22 cellular contexts compared by ENCODE assay signal in genomic region chr3:28743843-28744242, GRCh38.
A peak's percentile ranks its signal among the peaks of the same experiment; 100 is the strongest.
DNase-seq lines count a peak whose midpoint lies in the region; ATAC-seq, FAIRE-seq and TF ChIP-seq lines count a peak whose summit lies in the region.
"Had no signal": no experiment of that assay in that cellular context is flagged by ENCODE, and none has a peak within 500 bp of the region (broad histone marks: within the 10 kb centered on the region; RNA-seq: fewer than 3 reads in every experiment).

No MANE protein-coding gene starts in this region.

- H3K9ac ChIP-seq in endothelial cell of umbilical vein (replicated peaks; ENCODE audit: extremely low read depth, insufficient read depth, low read length) = no peak overlapping the region

- no TSS peak for BruUV-seq in endothelial cell of umbilical vein (replicated peaks; lab: Mats Ljungman, UMichigan)

- no peaks in the 10 kb centered on the region for H3K79me2 ChIP-seq in endothelial cell of umbilical vein (ENCODE audit: control insufficient read depth, insufficient read depth, low read length)

- TF ChIP-seq CTCF in GM12865 (IDR thresholded peaks at IDR 0.05; ENCODE audit: insufficient read depth, low read depth, low read length, missing control alignments) (no peak), endothelial cell of umbilical vein (IDR thresholded peaks at IDR 0.05; ENCODE audit: extremely low read depth in 1 of 2, insufficient read depth in 1 of 2, low read depth in 1 of 2, low read length in 2 of 2) (no peak), prostate gland (IDR thresholded peaks at IDR 0.05) (no peak), ascending aorta (IDR thresholded peaks at IDR 0.05) (no peak)

- H3K4me3 ChIP-seq in GM12865 (ENCODE audit: low read depth, low read length) (no peak overlapping the region), endothelial cell of umbilical vein (replicated peaks in 1 of 3; ENCODE audit: insufficient read depth in 1 of 3, low read depth in 1 of 3, low read length in 3 of 3) (no peak overlapping the region), prostate gland (no peak overlapping the region), small intestine (ENCODE audit: low read depth in 1 of 2, low read length in 2 of 2) (no peak overlapping the region), ascending aorta (no peak overlapping the region)

- H4K20me1 ChIP-seq in endothelial cell of umbilical vein (replicated peaks; ENCODE audit: control insufficient read depth, extremely low read depth, insufficient read depth, low read length) = no peaks in the 10 kb centered on the region

- no peak overlapping the region for H3K27ac ChIP-seq in endothelial cell of umbilical vein (ENCODE audit: insufficient read depth, low read depth, low read length)
- H3K27ac ChIP-seq in prostate gland = peak overlapping the region; percentile 22 to 54
- H3K27ac ChIP-seq in small intestine (ENCODE audit: low read depth in 1 of 2, low read length in 1 of 2) = no peak overlapping the region
- no peak overlapping the region for H3K27ac ChIP-seq in ascending aorta
- H3K27ac ChIP-seq: WERI-Rb-1 had no signal

- H3K9me1 ChIP-seq in endothelial cell of umbilical vein (replicated peaks; ENCODE audit: control insufficient read depth, extremely low read depth, insufficient read depth, low read length) = no peaks in the 10 kb centered on the region

- H3K4me1 ChIP-seq in endothelial cell of umbilical vein (ENCODE audit: control insufficient read depth, extremely low read depth, insufficient read depth, low read length) = peaks cover 22% of the 10 kb centered on the region
- peaks cover 4% of the 10 kb centered on the region for H3K4me1 ChIP-seq in prostate gland (replicated peaks)
- H3K4me1 ChIP-seq in small intestine (ENCODE audit: control insufficient read depth in 2 of 2, insufficient read depth in 1 of 2, low read depth in 1 of 2, low read length in 1 of 2) = no peaks in the 10 kb centered on the region
- H3K4me1 ChIP-seq in ascending aorta = peaks cover 0 to 13% of the 10 kb centered on the region in 2 donors

- CTCF ChIA-PET in endothelial cell of umbilical vein (lab: Charles Lee) = interaction anchor here (1.6 kb wide), 1 partner anchor 17 kb away, joined by 3 read pairs; no protein-coding TSS in a partner anchor

- POLR2A ChIA-PET in endothelial cell of umbilical vein (lab: Charles Lee) = no interaction called here

- no peak overlapping the region for H3K4me2 ChIP-seq in endothelial cell of umbilical vein (ENCODE audit: insufficient read depth, low read length)

- ATAC-seq in HG03095 (IDR thresholded peaks at IDR 0.05; ENCODE audit: unreplicated experiment) = no peak
- ATAC-seq: activated naive CD4-positive, alpha-beta T cell treated with anti-CD3 and anti-CD28 coated beads, Interleukin-2, amount 50 U/mL, for 72 hours; activated T-cell treated with anti-CD3 and anti-CD28 coated beads, Interleukin-2, amount 50 U/mL, for 72 hours; naive thymus-derived CD8-positive, alpha-beta T cell; stimulated activated effector memory CD8-positive, alpha-beta T cell treated with anti-CD3 and anti-CD28 coated beads, Interleukin-12 subunit alpha, Interleukin-12 subunit beta, amount 100 ng/mL, for 72 hours had no signal

- dilution Hi-C loops in endothelial cell of umbilical vein (cut with MboI; ENCODE audit: extremely low pct_ligation_motif_present, low sequenced_read_pairs) = no loop called here

- intact Hi-C loops in endothelial cell of umbilical vein (cut with micrococcal nuclease) (no loop called here), prostate gland (cut with DNase I) (no loop called here), ascending aorta (cut with DNase I) (no loop called here)

- no peak for TF ChIP-seq POLR2A in endothelial cell of umbilical vein (IDR thresholded peaks at IDR 0.05; ENCODE audit: low read depth, low read length)
- TF ChIP-seq POLR2A in prostate gland (IDR thresholded peaks at IDR 0.05) = no peak

- no peaks in the 10 kb centered on the region for H3K9me3 ChIP-seq in endothelial cell of umbilical vein (replicated peaks; ENCODE audit: control insufficient read depth, insufficient read depth, low read length)
- no peaks in the 10 kb centered on the region for H3K9me3 ChIP-seq in prostate gland
- no peaks in the 10 kb centered on the region for H3K9me3 ChIP-seq in small intestine (ENCODE audit: control insufficient read depth, low read depth)
- no peaks in the 10 kb centered on the region for H3K9me3 ChIP-seq in ascending aorta

- no peak overlapping the region for H2AFZ ChIP-seq in endothelial cell of umbilical vein (ENCODE audit: low read depth, low read length)

- 58% methylated on average over 4 of the region's 4 CpGs for WGBS in prostate gland
- 66 to 79% (median 68%) methylated on average over 4 of the region's 4 CpGs for WGBS in small intestine, 3 donors

- peak; percentile 61 for FAIRE-seq in endothelial cell of umbilical vein (lab: Jason Lieb, UNC)
- no peak for FAIRE-seq in small intestine (lab: Jason Lieb, UNC)
- FAIRE-seq: D721Med, frontal cortex, GM12892 had no signal

- DNase-seq in GM12865 (ENCODE audit: low read depth) (peak; percentile 6), NCI-H226 (peak; percentile 8), endothelial cell of umbilical vein (ENCODE audit: low read depth, low spot score) (no peak), prostate gland (ENCODE audit: low spot score) (peak; percentile 66), small intestine (no peak), ascending aorta (ENCODE audit: low spot score in 2 of 2) (no peak)
- DNase-seq in activated CD8-positive, alpha-beta memory T cell treated with anti-CD3 and anti-CD28 coated beads for 24 hours = no peak
- DNase-seq: activated CD4-positive, alpha-beta memory T cell treated with anti-CD3 and anti-CD28 coated beads, Interleukin-2, amount 10 ng/mL, durations not matched to agents 7 days and 5 days; activated T-cell treated with anti-CD3 and anti-CD28 coated beads, Interleukin-2, amount 50 U/mL, for 72 hours; cortex of kidney; erythroblast; naive thymus-derived CD8-positive, alpha-beta T cell; NCI-H1436; NCI-H2227 treated with DMSO at 0.1 percent for 48 hours; SHP77; WERI-Rb-1 had no signal

- H3K27me3 ChIP-seq in endothelial cell of umbilical vein (ENCODE audit: control insufficient read depth in 2 of 2, insufficient read depth in 2 of 2, low read length in 2 of 2) (peaks cover 0 to 2% of the 10 kb centered on the region in 2 experiments), prostate gland (replicated peaks; ENCODE audit: insufficient read depth) (no peaks in the 10 kb centered on the region), small intestine (ENCODE audit: control insufficient read depth in 2 of 2, insufficient read depth in 2 of 2, low read length in 2 of 2) (no peaks in the 10 kb centered on the region), ascending aorta (no peaks in the 10 kb centered on the region)

- H3K36me3 ChIP-seq in endothelial cell of umbilical vein (ENCODE audit: control insufficient read depth in 2 of 2, extremely low read depth in 1 of 2, insufficient read depth in 2 of 2, low read length in 2 of 2) (no peaks in the 10 kb centered on the region), prostate gland (no peaks in the 10 kb centered on the region), small intestine (ENCODE audit: control insufficient read depth in 2 of 2, insufficient read depth in 2 of 2, low read length in 2 of 2) (no peaks in the 10 kb centered on the region), ascending aorta (no peaks in the 10 kb centered on the region)
- H3K36me3 ChIP-seq: WERI-Rb-1 had no signal

TF ChIP-seq in endothelial cell of umbilical vein, 7 proteins besides CTCF, POLR2A, EP300 and RAD21:
- no peak for TF ChIP-seq GATA2 (IDR thresholded peaks at IDR 0.05; ENCODE audit: insufficient read depth, insufficient read length, low read depth, low read length)
TF ChIP-seq in endothelial cell of umbilical vein: peak in this region for 0.

Comparison
In these comparisons a context has a peak if more than half of its experiments do, and no peak if none do; other contexts are left out.
1. DNase-seq: peak in GM12865 (single experiment), NCI-H226 (single experiment) and prostate gland (single experiment); none in endothelial cell of umbilical vein (single experiment), activated CD8-positive, alpha-beta memory T cell treated with anti-CD3 and anti-CD28 coated beads for 24 hours (single experiment), small intestine (single experiment) and ascending aorta (0 of 2).
2. H3K27ac ChIP-seq: peak in prostate gland (2 of 2); none in endothelial cell of umbilical vein (single experiment), small intestine (0 of 2) and ascending aorta (0 of 2).